Comparison of ENCODE assay signal across 26 cellular contexts in the genomic region with DNA sequence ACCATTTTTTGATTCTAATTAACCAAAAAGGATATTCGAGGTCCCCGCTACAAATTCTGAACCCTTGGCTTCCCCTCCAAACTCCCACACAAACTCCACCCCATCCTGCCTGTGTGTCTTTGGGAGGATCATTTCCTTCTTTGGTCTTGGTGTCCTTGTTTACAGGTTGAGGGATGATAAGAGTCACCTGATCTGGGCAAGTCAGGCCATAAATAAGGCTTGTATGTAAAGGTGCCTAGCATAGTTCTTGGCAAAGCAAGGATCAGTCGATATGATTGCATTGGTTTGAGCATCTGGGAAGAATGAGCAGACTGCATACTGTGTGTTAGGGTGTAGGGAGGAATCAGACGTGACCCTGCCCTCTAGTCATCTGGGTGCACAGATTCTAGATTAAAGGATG. TPM values are rescaled to one million over a fixed set of nuclear protein-coding genes. Genes with fewer than 3 reads are reported as not detected.
DNase-seq lines count a peak whose midpoint lies in the region; ATAC-seq and TF ChIP-seq lines count a peak whose summit lies in the region.
"Had no signal": no experiment of that assay in that cellular context is flagged by ENCODE, and none has a peak within 500 bp of the region (broad histone marks: within the 10 kb centered on the region; RNA-seq: fewer than 3 reads in every experiment).

No MANE protein-coding gene starts in this region.

- H4K20me1 ChIP-seq in SK-N-SH (ENCODE audit: insufficient read depth): peaks cover 4% of the 10 kb centered on the region; the same call in 1 of the 2 replicates

- peaks cover 5% of the 10 kb centered on the region for H3K36me3 Mint-ChIP-seq in activated naive CD4-positive, alpha-beta T cell treated with anti-CD3 and anti-CD28 coated beads, Interleukin-2, amount 10 ng/mL, durations not matched to agents 7 days and 5 days
- peaks cover 21% of the 10 kb centered on the region for H3K36me3 Mint-ChIP-seq in activated naive CD8-positive, alpha-beta T cell treated with anti-CD3 and anti-CD28 coated beads, Interleukin-2, amount 50 U/mL, for 24 hours (ENCODE audit: low read depth)
- peaks cover 0 to 4% of the 10 kb centered on the region in 2 donors for H3K36me3 Mint-ChIP-seq in naive B cell
- H3K36me3 Mint-ChIP-seq in stimulated activated memory B cell treated with anti-CD40 and anti-IgM and Interleukin-4, amounts not matched to agents 10 μg/mL and 1 μg/mL and 100 μg/mL, for 72 hours: peaks cover 8% of the 10 kb centered on the region

- no peak overlapping the region for H3K27ac Mint-ChIP-seq in activated naive CD4-positive, alpha-beta T cell treated with anti-CD3 and anti-CD28 coated beads, Interleukin-2, amount 10 ng/mL, durations not matched to agents 7 days and 5 days
- H3K27ac Mint-ChIP-seq in activated naive CD8-positive, alpha-beta T cell treated with anti-CD3 and anti-CD28 coated beads, Interleukin-2, amount 50 U/mL, for 24 hours: peak overlapping the region; percentile 24
- peak overlapping the region in 3 of 6 donors; percentile 66 to 86 (median 84) for H3K27ac Mint-ChIP-seq in naive B cell
- peak overlapping the region; percentile 87 for H3K27ac Mint-ChIP-seq in stimulated activated memory B cell treated with anti-CD40 and anti-IgM and Interleukin-4, amounts not matched to agents 10 μg/mL and 1 μg/mL and 100 μg/mL, for 72 hours
- H3K27ac Mint-ChIP-seq: endodermal cell had no signal

- POLR2A ChIA-PET in SK-N-SH (lab: Yijun Ruan, JAX): no interaction called here

- no peak for ATAC-seq in activated naive CD8-positive, alpha-beta T cell treated with anti-CD3 and anti-CD28 coated beads, Interleukin-2, amount 50 U/mL, for 24 hours
- ATAC-seq in naive B cell (ENCODE audit: low read depth in 2 of 2): no peak
- no peak for ATAC-seq in stimulated activated memory B cell treated with anti-CD40 and anti-IgM and Interleukin-4, amounts not matched to agents 10 μg/mL and 1 μg/mL and 100 μg/mL, for 72 hours
- no peak for ATAC-seq in GM18861 (IDR thresholded peaks at IDR 0.05; ENCODE audit: unreplicated experiment)
- ATAC-seq: gastroesophageal sphincter, Panc1 had no signal

- H2AFZ ChIP-seq in SK-N-SH (ENCODE audit: low read depth): no peak overlapping the region

- peak overlapping the region; percentile 6 for H3K4me3 Mint-ChIP-seq in activated naive CD4-positive, alpha-beta T cell treated with anti-CD3 and anti-CD28 coated beads, Interleukin-2, amount 10 ng/mL, durations not matched to agents 7 days and 5 days
- no peak overlapping the region for H3K4me3 Mint-ChIP-seq in activated naive CD8-positive, alpha-beta T cell treated with anti-CD3 and anti-CD28 coated beads, Interleukin-2, amount 50 U/mL, for 24 hours
- H3K4me3 Mint-ChIP-seq in naive B cell: peak overlapping the region in 7 of 8 donors; percentile 12 to 96 (median 53)
- no peak overlapping the region for H3K4me3 Mint-ChIP-seq in stimulated activated memory B cell treated with anti-CD40 and anti-IgM and Interleukin-4, amounts not matched to agents 10 μg/mL and 1 μg/mL and 100 μg/mL, for 72 hours
- H3K4me3 Mint-ChIP-seq: endodermal cell had no signal

- 73% methylated on average over 4 of the region's 4 CpGs for WGBS in SK-N-SH (ENCODE audit: low lambda C conversion rate)

- no peak for TF ChIP-seq CTCF in SK-N-SH (IDR thresholded peaks at IDR 0.05)

- H3K4me3 ChIP-seq in SK-N-SH (ENCODE audit: low read depth in 2 of 2, low read length in 1 of 2): no peak overlapping the region
- H3K4me3 ChIP-seq: BLaER1 treated with 17β-estradiol and CSF1 and Interleukin-3, amounts not matched to agents 10 nM and 100 nM; gastroesophageal sphincter; HAP-1; left ventricle myocardium inferior; uterus had no signal

- H3K9me2 ChIP-seq in SK-N-SH: no peaks in the 10 kb centered on the region

- H3F3A ChIP-seq in SK-N-SH (replicated peaks; ENCODE audit: insufficient read depth): peaks cover 10% of the 10 kb centered on the region

- no peaks in the 10 kb centered on the region for H3K9me3 Mint-ChIP-seq in activated naive CD4-positive, alpha-beta T cell treated with anti-CD3 and anti-CD28 coated beads, Interleukin-2, amount 10 ng/mL, durations not matched to agents 7 days and 5 days
- H3K9me3 Mint-ChIP-seq in activated naive CD8-positive, alpha-beta T cell treated with anti-CD3 and anti-CD28 coated beads, Interleukin-2, amount 50 U/mL, for 24 hours: no peaks in the 10 kb centered on the region
- no peaks in the 10 kb centered on the region for H3K9me3 Mint-ChIP-seq in naive B cell
- no peaks in the 10 kb centered on the region for H3K9me3 Mint-ChIP-seq in stimulated activated memory B cell treated with anti-CD40 and anti-IgM and Interleukin-4, amounts not matched to agents 10 μg/mL and 1 μg/mL and 100 μg/mL, for 72 hours
- H3K9me3 Mint-ChIP-seq: endodermal cell had no signal

- peaks cover 10 to 17% of the 10 kb centered on the region in 2 experiments for H3K36me3 ChIP-seq in SK-N-SH (replicated peaks in 1 of 2; ENCODE audit: control insufficient read depth in 1 of 2, insufficient read depth in 2 of 2, low read length in 1 of 2)
- H3K36me3 ChIP-seq: uterus had no signal

- H3K4me1 ChIP-seq in SK-N-SH (ENCODE audit: control insufficient read depth in 1 of 2, insufficient read depth in 2 of 2, low read depth in 1 of 2, low read length in 1 of 2): peaks cover 5 to 11% of the 10 kb centered on the region in 2 experiments; a peak in 3 of 4 replicates

- no peaks in the 10 kb centered on the region for H3K27me3 ChIP-seq in SK-N-SH (ENCODE audit: insufficient read depth)
- H3K27me3 ChIP-seq: gastroesophageal sphincter, uterus had no signal

- H3K4me1 Mint-ChIP-seq in activated naive CD4-positive, alpha-beta T cell treated with anti-CD3 and anti-CD28 coated beads, Interleukin-2, amount 10 ng/mL, durations not matched to agents 7 days and 5 days: peaks cover 22% of the 10 kb centered on the region
- H3K4me1 Mint-ChIP-seq in activated naive CD8-positive, alpha-beta T cell treated with anti-CD3 and anti-CD28 coated beads, Interleukin-2, amount 50 U/mL, for 24 hours: peaks cover 34% of the 10 kb centered on the region
- peaks cover 22 to 31% (median 29%) of the 10 kb centered on the region in 3 donors for H3K4me1 Mint-ChIP-seq in naive B cell
- peaks cover 46% of the 10 kb centered on the region for H3K4me1 Mint-ChIP-seq in stimulated activated memory B cell treated with anti-CD40 and anti-IgM and Interleukin-4, amounts not matched to agents 10 μg/mL and 1 μg/mL and 100 μg/mL, for 72 hours

- no peak overlapping the region for H3K27ac ChIP-seq in SK-N-SH (ENCODE audit: low read depth in 2 of 2, low read length in 1 of 2)
- H3K27ac ChIP-seq: BLaER1 treated with 17β-estradiol and CSF1 and Interleukin-3, amounts not matched to agents 10 nM and 100 nM; gastroesophageal sphincter; left ventricle myocardium inferior had no signal

- no peaks in the 10 kb centered on the region for H3K9me3 ChIP-seq in SK-N-SH
- H3K9me3 ChIP-seq: gastroesophageal sphincter, HAP-1, left ventricle myocardium inferior, uterus had no signal

- H3K4me2 ChIP-seq in SK-N-SH: no peak overlapping the region

- H3K9ac ChIP-seq in SK-N-SH: no peak overlapping the region
- H3K9ac ChIP-seq: BLaER1 treated with 17β-estradiol and CSF1 and Interleukin-3, amounts not matched to agents 10 nM and 100 nM had no signal

- DNase-seq in activated naive CD4-positive, alpha-beta T cell treated with anti-CD3 and anti-CD28 coated beads, Interleukin-2, amount 10 ng/mL, durations not matched to agents 7 days and 5 days: no peak
- DNase-seq in activated naive CD4-positive, alpha-beta T cell (lab: John Stamatoyannopoulos, UW): no peak
- DNase-seq in activated naive CD8-positive, alpha-beta T cell treated with anti-CD3 and anti-CD28 coated beads, Interleukin-2, amount 50 U/mL, for 24 hours: no peak
- DNase-seq in naive B cell (no peak), NCI-H2227 (lab: John Stamatoyannopoulos, UW; ENCODE audit: unreplicated experiment) (no peak), SK-N-SH (no peak)
- DNase-seq: ACHN; activated CD4-positive, alpha-beta T cell treated with anti-CD3 and anti-CD28 coated beads for 48 hours; activated CD8-positive, alpha-beta memory T cell treated with anti-CD3 and anti-CD28 coated beads, Interleukin-2, amount 50 U/mL, for 4 hours; activated effector memory CD4-positive, alpha-beta T cell treated with Interleukin-2 at 50 U/mL for 16 hours; amygdala; cortex of kidney; endodermal cell; hippocampal formation; left ventricle myocardium inferior; midbrain; NCI-H510A treated with DMSO at 0.1 percent for 48 hours; SHP77 treated with DMSO at 0.1 percent for 48 hours; stimulated activated CD4-positive, alpha-beta T cell treated with anti-CD3 and anti-CD28 coated beads, Interleukin-2, amount 100 ng/mL, for 24 hours; uterus had no signal

- TF ChIP-seq RAD21 in SK-N-SH (IDR thresholded peaks at IDR 0.05; ENCODE audit: low read length): no peak

- H3K27me3 Mint-ChIP-seq in activated naive CD4-positive, alpha-beta T cell treated with anti-CD3 and anti-CD28 coated beads, Interleukin-2, amount 10 ng/mL, durations not matched to agents 7 days and 5 days: peaks cover 10% of the 10 kb centered on the region
- no peaks in the 10 kb centered on the region for H3K27me3 Mint-ChIP-seq in activated naive CD8-positive, alpha-beta T cell treated with anti-CD3 and anti-CD28 coated beads, Interleukin-2, amount 50 U/mL, for 24 hours
- H3K27me3 Mint-ChIP-seq in naive B cell: no peaks in the 10 kb centered on the region
- no peaks in the 10 kb centered on the region for H3K27me3 Mint-ChIP-seq in stimulated activated memory B cell treated with anti-CD40 and anti-IgM and Interleukin-4, amounts not matched to agents 10 μg/mL and 1 μg/mL and 100 μg/mL, for 72 hours

- CTCF ChIA-PET in activated naive CD4-positive, alpha-beta T cell treated with anti-CD3 and anti-CD28 coated beads, Interleukin-2, amount 10 ng/mL, durations not matched to agents 7 days and 5 days (lab: Charles Lee): no interaction called here
- CTCF ChIA-PET in SK-N-SH (lab: Yijun Ruan, JAX): interaction anchor here (0.7 to 5.7 kb wide), 3 partner anchors 20 to 264 kb away, joined by 3 to 84 read pairs (median 3); no protein-coding TSS in a partner anchor

- TF ChIP-seq EP300 in SK-N-SH (IDR thresholded peaks at IDR 0.05; ENCODE audit: borderline replicate concordance in 1 of 2, low read depth in 1 of 2, low read length in 1 of 2): no peak

- peaks cover 25% of the 10 kb centered on the region for H3K79me2 ChIP-seq in SK-N-SH (ENCODE audit: insufficient read depth)

TF ChIP-seq in SK-N-SH, 30 proteins besides CTCF, POLR2A, EP300 and RAD21 (continues in another document):
- TF ChIP-seq CHD2 (IDR thresholded peaks at IDR 0.05; ENCODE audit: low read length, partially characterized antibody) (no peak), JUND (IDR thresholded peaks at IDR 0.05) (no peak), RXRA (IDR thresholded peaks at IDR 0.05; ENCODE audit: borderline replicate concordance, low read depth) (no peak), TAF1 (IDR thresholded peaks at IDR 0.05; ENCODE audit: borderline replicate concordance, low read depth, low read length) (no peak)

RNA-seq across cellular contexts. Expression of a gene that starts 1.6 kb away (rescaled TPM):
- polyA plus RNA-seq in naive B cell (ENCODE audit: low read depth in 6 of 6) (10 to 100 TPM; 16.2 to 21.1 (median 17.7) TPM), SK-N-SH (2012; rRNA removed) (11.8 and 15.6 TPM in 2 replicates)
- 14.3 and 14.7 TPM in 2 replicates for polyA plus RNA-seq in SK-N-SH (2012; cell fraction: cytosol; rRNA removed)
- 16.4 and 24.8 TPM in 2 replicates for polyA plus RNA-seq in SK-N-SH (2012; cell fraction: nucleus; rRNA removed)

RNA-seq across cellular contexts. Expression of a gene that starts 28.9 kb away (rescaled TPM):
- polyA plus RNA-seq in naive B cell (ENCODE audit: low read depth in 6 of 6) (not detected), SK-N-SH (2012; rRNA removed) (not detected in 2 replicates)
- not detected in 2 replicates for polyA plus RNA-seq in SK-N-SH (2012; cell fraction: cytosol; rRNA removed)
- not detected in 2 replicates for polyA plus RNA-seq in SK-N-SH (2012; cell fraction: nucleus; rRNA removed)

Comparison
In these comparisons a context has a peak if more than half of its experiments do, and no peak if none do; other contexts are left out.
1. H3K4me3 Mint-ChIP-seq: peak in activated naive CD4-positive, alpha-beta T cell treated with anti-CD3 and anti-CD28 coated beads, Interleukin-2, amount 10 ng/mL, durations not matched to agents 7 days and 5 days (single experiment) and naive B cell (7 of 8); none in activated naive CD8-positive, alpha-beta T cell treated with anti-CD3 and anti-CD28 coated beads, Interleukin-2, amount 50 U/mL, for 24 hours (single experiment) and stimulated activated memory B cell treated with anti-CD40 and anti-IgM and Interleukin-4, amounts not matched to agents 10 μg/mL and 1 μg/mL and 100 μg/mL, for 72 hours (single experiment).